Comparison of ENCODE assay signal across 20 cellular contexts in the genomic region with DNA sequence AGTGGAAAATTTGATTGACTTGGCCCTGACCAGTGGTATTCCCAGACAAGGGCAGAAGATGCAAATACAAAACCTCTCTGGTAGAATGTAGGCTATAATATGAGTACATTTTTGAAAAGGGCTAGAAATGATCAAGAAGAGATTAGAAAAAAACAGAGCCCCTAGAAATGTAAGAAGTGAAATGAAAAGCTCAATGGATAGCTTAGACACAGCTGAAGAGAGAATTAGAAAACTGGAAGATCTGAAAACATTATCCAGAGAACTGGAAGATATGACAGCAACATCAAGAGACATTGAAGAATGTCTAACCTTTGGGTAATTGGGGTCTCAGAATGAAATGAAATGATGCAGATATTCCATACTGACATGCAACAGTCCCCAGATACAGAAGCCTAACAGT.
"Had no signal": no experiment of that assay in that cellular context is flagged by ENCODE, and none has a peak within 500 bp of the region (broad histone marks: within the 10 kb centered on the region; RNA-seq: fewer than 3 reads in every experiment).

No MANE protein-coding gene starts in this region.

- ATAC-seq: esophagus mucosa, heart right ventricle had no signal

- H3K9ac ChIP-seq: neural progenitor cell had no signal

- H3K27ac Mint-ChIP-seq: activated T-helper 1 cell treated with anti-CD3 and anti-CD28 coated beads, Interleukin-12 subunit alpha, Interleukin-12 subunit beta, Interleukin-2, Interleukin-4 antibody, amounts not matched to agents 30 ng/mL and 10 ng/mL and 1 ng/mL, durations not matched to agents 14 hours and 24 hours and 36 hours; immature natural killer cell; neural progenitor cell; progenitor cell of endocrine pancreas; stimulated activated naive CD8-positive, alpha-beta T cell treated with anti-CD3 and anti-CD28 coated beads, Interleukin-15, Interleukin-2, amounts not matched to agents 100 ng/mL and 50 ng/mL, for 24 hours had no signal

- H3K27me3 ChIP-seq: ascending aorta, heart right ventricle, neural progenitor cell, transverse colon, vagina had no signal

- H3K27me3 Mint-ChIP-seq: progenitor cell of endocrine pancreas; stimulated activated naive CD8-positive, alpha-beta T cell treated with anti-CD3 and anti-CD28 coated beads, Interleukin-15, Interleukin-2, amounts not matched to agents 100 ng/mL and 50 ng/mL, for 24 hours had no signal

- H3K4me1 ChIP-seq: ascending aorta, heart right ventricle, left ventricle myocardium inferior, neural progenitor cell, transverse colon, vagina had no signal

- H3K4me3 Mint-ChIP-seq: activated T-helper 1 cell treated with anti-CD3 and anti-CD28 coated beads, Interleukin-12 subunit alpha, Interleukin-12 subunit beta, Interleukin-2, Interleukin-4 antibody, amounts not matched to agents 30 ng/mL and 10 ng/mL and 1 ng/mL, durations not matched to agents 14 hours and 24 hours and 36 hours; immature natural killer cell; neural progenitor cell; stimulated activated naive CD8-positive, alpha-beta T cell treated with anti-CD3 and anti-CD28 coated beads, Interleukin-15, Interleukin-2, amounts not matched to agents 100 ng/mL and 50 ng/mL, for 24 hours had no signal

- H3K4me3 ChIP-seq: ascending aorta, heart right ventricle, left ventricle myocardium inferior, neural progenitor cell, transverse colon, vagina had no signal

- H3K27ac ChIP-seq: ascending aorta, heart right ventricle, left ventricle myocardium inferior, neural progenitor cell, transverse colon, vagina, WERI-Rb-1 had no signal

- H3K4me1 Mint-ChIP-seq: immature natural killer cell, neural progenitor cell had no signal

- DNase-seq: activated CD4-positive, alpha-beta T cell treated with anti-CD3 and anti-CD28 coated beads, Interleukin-2, amount 50 U/mL, for 4 hours; cerebellar nuclear complex; cortex of kidney; heart right ventricle; immature natural killer cell; kidney glomerular epithelial cell; left ventricle myocardium inferior; mammary epithelial cell; stimulated activated CD4-positive, alpha-beta T cell treated with anti-CD3 and anti-CD28 coated beads, Interleukin-15, amount 100 ng/mL, for 24 hours; stimulated activated CD4-positive, alpha-beta T cell treated with anti-CD3 and anti-CD28 coated beads, Interleukin-2, amount 100 ng/mL, for 48 hours; T-helper 2 cell; transverse colon; WERI-Rb-1 had no signal
